Comparison of ENCODE assay signal across 1 cellular context in the genomic region with DNA sequence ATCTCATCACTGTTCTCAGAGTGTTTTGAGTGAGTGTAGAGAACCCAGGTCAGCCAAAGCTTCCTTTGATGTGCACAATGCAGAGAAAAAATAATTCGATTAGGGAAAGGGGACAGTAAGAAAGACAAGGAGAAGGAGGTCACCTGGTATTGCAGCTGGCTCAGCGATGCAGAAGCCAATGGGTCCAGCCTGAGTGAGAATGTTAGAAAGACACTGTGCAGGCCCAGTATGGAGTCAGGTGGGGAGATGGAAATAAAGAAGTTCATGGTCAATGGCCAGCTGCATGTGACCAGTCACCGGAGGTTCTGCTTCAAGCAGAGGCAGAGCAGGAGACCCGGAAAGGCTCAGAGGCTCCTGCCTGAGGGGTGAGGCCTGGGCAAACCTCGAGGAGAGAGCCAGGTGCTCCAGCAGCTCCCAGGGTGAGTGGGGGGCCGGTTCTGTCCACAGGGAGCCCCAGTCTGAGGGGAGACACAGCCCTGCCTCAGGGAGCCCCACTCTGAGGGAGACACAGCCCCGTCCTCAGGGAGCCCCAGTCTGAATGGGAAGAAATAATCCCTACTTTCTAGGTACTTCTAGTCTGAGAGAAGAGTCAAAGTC.
TF ChIP-seq lines count a peak whose summit lies in the region.

No MANE protein-coding gene starts in this region.

TF ChIP-seq in SK-N-SH treated with all-trans-retinoic acid at 6 μM for 48 hours, 23 proteins besides CTCF, POLR2A, EP300 and RAD21 (continued from another document):
- TF ChIP-seq, protein P1, sequence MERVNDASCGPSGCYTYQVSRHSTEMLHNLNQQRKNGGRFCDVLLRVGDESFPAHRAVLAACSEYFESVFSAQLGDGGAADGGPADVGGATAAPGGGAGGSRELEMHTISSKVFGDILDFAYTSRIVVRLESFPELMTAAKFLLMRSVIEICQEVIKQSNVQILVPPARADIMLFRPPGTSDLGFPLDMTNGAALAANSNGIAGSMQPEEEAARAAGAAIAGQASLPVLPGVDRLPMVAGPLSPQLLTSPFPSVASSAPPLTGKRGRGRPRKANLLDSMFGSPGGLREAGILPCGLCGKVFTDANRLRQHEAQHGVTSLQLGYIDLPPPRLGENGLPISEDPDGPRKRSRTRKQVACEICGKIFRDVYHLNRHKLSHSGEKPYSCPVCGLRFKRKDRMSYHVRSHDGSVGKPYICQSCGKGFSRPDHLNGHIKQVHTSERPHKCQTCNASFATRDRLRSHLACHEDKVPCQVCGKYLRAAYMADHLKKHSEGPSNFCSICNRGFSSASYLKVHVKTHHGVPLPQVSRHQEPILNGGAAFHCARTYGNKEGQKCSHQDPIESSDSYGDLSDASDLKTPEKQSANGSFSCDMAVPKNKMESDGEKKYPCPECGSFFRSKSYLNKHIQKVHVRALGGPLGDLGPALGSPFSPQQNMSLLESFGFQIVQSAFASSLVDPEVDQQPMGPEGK (CRISPR knock-in tag; IDR thresholded peaks at IDR 0.05; ENCODE audit: borderline replicate concordance), result no peak
TF ChIP-seq in SK-N-SH treated with all-trans-retinoic acid at 6 μM for 48 hours: peak in this region for 1.
